1 cellular context compared by ENCODE assay signal in the genomic region with DNA sequence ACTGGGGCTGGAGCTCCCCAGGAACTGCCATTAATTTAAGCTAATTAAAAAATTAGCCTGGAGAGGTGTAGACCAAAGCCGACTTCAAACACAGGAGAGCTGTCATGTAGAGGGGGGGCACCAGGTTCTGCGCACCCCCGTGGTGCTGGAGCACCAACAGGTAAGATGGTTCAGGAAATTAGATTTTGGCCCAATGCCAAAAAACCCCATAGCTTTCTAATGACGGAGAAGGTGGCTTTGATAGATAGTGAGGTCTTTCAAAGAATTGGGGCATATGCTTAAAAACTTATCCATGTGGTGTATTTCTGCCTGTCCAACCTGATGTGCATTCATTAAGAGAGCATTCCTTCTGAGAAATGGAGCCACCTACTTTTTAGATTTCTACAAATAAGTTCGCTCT.
A peak's percentile ranks its signal among the peaks of the same experiment; 100 is the strongest.
TF ChIP-seq lines count a peak whose summit lies in the region.

No MANE protein-coding gene starts in this region.

TF ChIP-seq in K562, 482 proteins besides CTCF, POLR2A, EP300 and RAD21 (continued from another document and continues in another):
- TF ChIP-seq, protein P1, sequence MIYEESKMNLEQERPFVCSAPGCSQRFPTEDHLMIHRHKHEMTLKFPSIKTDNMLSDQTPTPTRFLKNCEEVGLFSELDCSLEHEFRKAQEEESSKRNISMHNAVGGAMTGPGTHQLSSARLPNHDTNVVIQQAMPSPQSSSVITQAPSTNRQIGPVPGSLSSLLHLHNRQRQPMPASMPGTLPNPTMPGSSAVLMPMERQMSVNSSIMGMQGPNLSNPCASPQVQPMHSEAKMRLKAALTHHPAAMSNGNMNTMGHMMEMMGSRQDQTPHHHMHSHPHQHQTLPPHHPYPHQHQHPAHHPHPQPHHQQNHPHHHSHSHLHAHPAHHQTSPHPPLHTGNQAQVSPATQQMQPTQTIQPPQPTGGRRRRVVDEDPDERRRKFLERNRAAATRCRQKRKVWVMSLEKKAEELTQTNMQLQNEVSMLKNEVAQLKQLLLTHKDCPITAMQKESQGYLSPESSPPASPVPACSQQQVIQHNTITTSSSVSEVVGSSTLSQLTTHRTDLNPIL (CRISPR knock-in tag; IDR thresholded peaks at IDR 0.05) = no peak
- TF ChIP-seq, protein P2, sequence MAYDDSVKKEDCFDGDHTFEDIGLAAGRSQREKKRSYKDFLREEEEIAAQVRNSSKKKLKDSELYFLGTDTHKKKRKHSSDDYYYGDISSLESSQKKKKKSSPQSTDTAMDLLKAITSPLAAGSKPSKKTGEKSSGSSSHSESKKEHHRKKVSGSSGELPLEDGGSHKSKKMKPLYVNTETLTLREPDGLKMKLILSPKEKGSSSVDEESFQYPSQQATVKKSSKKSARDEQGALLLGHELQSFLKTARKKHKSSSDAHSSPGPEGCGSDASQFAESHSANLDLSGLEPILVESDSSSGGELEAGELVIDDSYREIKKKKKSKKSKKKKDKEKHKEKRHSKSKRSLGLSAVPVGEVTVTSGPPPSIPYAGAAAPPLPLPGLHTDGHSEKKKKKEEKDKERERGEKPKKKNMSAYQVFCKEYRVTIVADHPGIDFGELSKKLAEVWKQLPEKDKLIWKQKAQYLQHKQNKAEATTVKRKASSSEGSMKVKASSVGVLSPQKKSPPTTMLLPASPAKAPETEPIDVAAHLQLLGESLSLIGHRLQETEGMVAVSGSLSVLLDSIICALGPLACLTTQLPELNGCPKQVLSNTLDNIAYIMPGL (CRISPR knock-in tag; IDR thresholded peaks at IDR 0.05) = no peak
- TF ChIP-seq KHSRP (IDR thresholded peaks at IDR 0.05) (no peak), EZH2 (IDR thresholded peaks at IDR 0.05; ENCODE audit: borderline replicate concordance, low read depth, low read length) (no peak), SMAD1 (IDR thresholded peaks at IDR 0.05; ENCODE audit: low read depth, low read length, partially characterized antibody) (peak; percentile 95), PRDM10 (IDR thresholded peaks at IDR 0.05; ENCODE audit: partially characterized antibody) (no peak), SNAPC5 (CRISPR knock-in tag; IDR thresholded peaks at IDR 0.05) (no peak), SIN3B (IDR thresholded peaks at IDR 0.05; ENCODE audit: low read depth) (no peak), RBM34 (IDR thresholded peaks at IDR 0.05; ENCODE audit: borderline replicate concordance, insufficient read depth, low read length) (no peak), HMBOX1 (IDR thresholded peaks at IDR 0.05) (no peak), POLR3G (IDR thresholded peaks at IDR 0.05; ENCODE audit: extremely low read depth, insufficient read length, insufficient replicate concordance) (no peak), TCF3 (CRISPR knock-in tag; IDR thresholded peaks at IDR 0.05) (peak; percentile 50), NCOR1 (IDR thresholded peaks at IDR 0.05) (0 out of 2 replicates have a peak, but pooled peaks have one; percentile 20), PHF21A (IDR thresholded peaks at IDR 0.05; ENCODE audit: borderline replicate concordance, low read depth) (no peak), ZSCAN29 (IDR thresholded peaks at IDR 0.05) (no peak), CHD7 (IDR thresholded peaks at IDR 0.05; ENCODE audit: low read depth, low read length) (no peak), KLF1 (tag; IDR thresholded peaks at IDR 0.05) (no peak), POU5F1 (IDR thresholded peaks at IDR 0.05; ENCODE audit: borderline replicate concordance, low read depth, low read length, partially characterized antibody) (no peak), HDAC2 (IDR thresholded peaks at IDR 0.05) (no peak)
- TF ChIP-seq, protein P3, sequence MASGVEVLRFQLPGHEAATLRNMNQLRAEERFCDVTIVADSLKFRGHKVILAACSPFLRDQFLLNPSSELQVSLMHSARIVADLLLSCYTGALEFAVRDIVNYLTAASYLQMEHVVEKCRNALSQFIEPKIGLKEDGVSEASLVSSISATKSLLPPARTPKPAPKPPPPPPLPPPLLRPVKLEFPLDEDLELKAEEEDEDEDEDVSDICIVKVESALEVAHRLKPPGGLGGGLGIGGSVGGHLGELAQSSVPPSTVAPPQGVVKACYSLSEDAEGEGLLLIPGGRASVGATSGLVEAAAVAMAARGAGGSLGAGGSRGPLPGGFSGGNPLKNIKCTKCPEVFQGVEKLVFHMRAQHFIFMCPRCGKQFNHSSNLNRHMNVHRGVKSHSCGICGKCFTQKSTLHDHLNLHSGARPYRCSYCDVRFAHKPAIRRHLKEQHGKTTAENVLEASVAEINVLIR (CRISPR knock-in tag; IDR thresholded peaks at IDR 0.05) = no peak
- TF ChIP-seq, protein P4, sequence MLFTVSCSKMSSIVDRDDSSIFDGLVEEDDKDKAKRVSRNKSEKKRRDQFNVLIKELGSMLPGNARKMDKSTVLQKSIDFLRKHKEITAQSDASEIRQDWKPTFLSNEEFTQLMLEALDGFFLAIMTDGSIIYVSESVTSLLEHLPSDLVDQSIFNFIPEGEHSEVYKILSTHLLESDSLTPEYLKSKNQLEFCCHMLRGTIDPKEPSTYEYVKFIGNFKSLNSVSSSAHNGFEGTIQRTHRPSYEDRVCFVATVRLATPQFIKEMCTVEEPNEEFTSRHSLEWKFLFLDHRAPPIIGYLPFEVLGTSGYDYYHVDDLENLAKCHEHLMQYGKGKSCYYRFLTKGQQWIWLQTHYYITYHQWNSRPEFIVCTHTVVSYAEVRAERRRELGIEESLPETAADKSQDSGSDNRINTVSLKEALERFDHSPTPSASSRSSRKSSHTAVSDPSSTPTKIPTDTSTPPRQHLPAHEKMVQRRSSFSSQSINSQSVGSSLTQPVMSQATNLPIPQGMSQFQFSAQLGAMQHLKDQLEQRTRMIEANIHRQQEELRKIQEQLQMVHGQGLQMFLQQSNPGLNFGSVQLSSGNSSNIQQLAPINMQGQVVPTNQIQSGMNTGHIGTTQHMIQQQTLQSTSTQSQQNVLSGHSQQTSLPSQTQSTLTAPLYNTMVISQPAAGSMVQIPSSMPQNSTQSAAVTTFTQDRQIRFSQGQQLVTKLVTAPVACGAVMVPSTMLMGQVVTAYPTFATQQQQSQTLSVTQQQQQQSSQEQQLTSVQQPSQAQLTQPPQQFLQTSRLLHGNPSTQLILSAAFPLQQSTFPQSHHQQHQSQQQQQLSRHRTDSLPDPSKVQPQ (CRISPR knock-in tag; IDR thresholded peaks at IDR 0.05; ENCODE audit: borderline replicate concordance) = no peak
- TF ChIP-seq, protein P5, sequence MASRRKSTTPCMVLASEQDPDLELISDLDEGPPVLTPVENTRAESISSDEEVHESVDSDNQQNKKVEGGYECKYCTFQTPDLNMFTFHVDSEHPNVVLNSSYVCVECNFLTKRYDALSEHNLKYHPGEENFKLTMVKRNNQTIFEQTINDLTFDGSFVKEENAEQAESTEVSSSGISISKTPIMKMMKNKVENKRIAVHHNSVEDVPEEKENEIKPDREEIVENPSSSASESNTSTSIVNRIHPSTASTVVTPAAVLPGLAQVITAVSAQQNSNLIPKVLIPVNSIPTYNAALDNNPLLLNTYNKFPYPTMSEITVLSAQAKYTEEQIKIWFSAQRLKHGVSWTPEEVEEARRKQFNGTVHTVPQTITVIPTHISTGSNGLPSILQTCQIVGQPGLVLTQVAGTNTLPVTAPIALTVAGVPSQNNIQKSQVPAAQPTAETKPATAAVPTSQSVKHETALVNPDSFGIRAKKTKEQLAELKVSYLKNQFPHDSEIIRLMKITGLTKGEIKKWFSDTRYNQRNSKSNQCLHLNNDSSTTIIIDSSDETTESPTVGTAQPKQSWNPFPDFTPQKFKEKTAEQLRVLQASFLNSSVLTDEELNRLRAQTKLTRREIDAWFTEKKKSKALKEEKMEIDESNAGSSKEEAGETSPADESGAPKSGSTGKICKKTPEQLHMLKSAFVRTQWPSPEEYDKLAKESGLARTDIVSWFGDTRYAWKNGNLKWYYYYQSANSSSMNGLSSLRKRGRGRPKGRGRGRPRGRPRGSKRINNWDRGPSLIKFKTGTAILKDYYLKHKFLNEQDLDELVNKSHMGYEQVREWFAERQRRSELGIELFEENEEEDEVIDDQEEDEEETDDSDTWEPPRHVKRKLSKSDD (conservative IDR thresholded peaks at IDR 0.05; ENCODE audit: low read length) = no peak
